In the genomic region with DNA sequence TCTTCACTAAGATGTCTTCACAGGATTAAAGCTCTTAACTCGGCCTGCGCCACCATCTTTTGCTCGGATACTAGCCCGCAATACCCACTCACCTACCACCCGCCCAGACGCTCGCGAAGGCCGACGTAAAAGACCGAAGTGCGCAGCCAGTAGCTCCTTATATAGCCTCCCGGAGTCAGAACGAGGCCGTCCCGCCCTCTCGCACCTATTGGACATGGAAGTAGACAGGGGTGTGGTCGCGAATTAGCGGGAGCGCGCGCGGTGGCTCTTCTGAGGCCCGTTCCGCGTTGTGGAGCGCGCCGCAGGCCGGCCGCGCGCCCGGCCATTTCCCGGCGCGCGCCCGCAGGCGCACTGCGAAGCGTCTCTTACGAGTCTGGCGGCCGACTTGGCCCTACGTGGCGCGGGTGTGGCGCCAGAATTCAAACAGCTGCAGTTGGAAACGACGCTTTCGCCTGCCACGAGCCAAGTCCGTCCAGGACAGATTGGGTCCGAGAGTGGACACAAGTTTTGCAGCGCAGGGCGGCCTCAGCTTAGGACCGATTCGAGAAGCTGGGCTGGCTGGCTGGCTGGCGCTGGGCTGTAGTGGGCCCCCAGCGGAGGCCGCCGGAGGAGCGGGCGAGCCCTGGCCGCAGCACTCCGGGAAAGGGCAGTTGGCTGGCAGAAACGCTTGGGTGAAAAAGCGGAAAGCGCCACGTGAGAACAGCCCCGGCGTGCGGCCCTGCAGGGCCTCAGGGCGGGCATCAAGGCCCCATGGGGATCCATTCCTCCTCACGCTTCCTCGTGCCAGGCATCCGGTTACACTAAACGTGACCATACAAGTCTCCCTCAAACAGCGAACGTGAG, we compare ENCODE assay signal across 1 cellular context.
TF ChIP-seq lines count a peak whose summit lies in the region.

No MANE protein-coding gene starts in this region.

TF ChIP-seq in HepG2, 621 proteins besides CTCF, POLR2A, EP300 and RAD21 (continued from another document and continues in another):
- TF ChIP-seq GRHL1 (CRISPR knock-in tag; conservative IDR thresholded peaks at IDR 0.05) = no peak; the same call in 1 of the 2 replicates
- peak; percentile 78 for TF ChIP-seq SOX13 (IDR thresholded peaks at IDR 0.05)
- TF ChIP-seq SOX13 (CRISPR knock-in tag; conservative IDR thresholded peaks at IDR 0.05 in 1 of 2, IDR thresholded peaks at IDR 0.05 in 1 of 2) = peak in 1 of 2 experiments; percentile 50; a peak in 2 of 4 replicates
- peak; percentile 74; the same call in 1 of the 2 replicates for TF ChIP-seq DNMT3B (CRISPR knock-in tag; conservative IDR thresholded peaks at IDR 0.05)
- TF ChIP-seq HBP1 (CRISPR knock-in tag; IDR thresholded peaks at IDR 0.05; ENCODE audit: low read depth) = peak; percentile 86
- TF ChIP-seq, protein P1, sequence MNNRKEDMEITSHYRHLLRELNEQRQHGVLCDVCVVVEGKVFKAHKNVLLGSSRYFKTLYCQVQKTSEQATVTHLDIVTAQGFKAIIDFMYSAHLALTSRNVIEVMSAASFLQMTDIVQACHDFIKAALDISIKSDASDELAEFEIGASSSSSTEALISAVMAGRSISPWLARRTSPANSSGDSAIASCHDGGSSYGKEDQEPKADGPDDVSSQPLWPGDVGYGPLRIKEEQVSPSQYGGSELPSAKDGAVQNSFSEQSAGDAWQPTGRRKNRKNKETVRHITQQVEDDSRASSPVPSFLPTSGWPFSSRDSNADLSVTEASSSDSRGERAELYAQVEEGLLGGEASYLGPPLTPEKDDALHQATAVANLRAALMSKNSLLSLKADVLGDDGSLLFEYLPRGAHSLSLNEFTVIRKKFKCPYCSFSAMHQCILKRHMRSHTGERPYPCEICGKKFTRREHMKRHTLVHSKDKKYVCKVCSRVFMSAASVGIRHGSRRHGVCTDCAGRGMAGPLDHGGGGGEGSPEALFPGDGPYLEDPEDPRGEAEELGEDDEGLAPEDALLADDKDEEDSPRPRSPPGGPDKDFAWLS (CRISPR knock-in tag; IDR thresholded peaks at IDR 0.05; ENCODE audit: borderline replicate concordance) = peak; percentile 83; the same call in 1 of the 2 replicates
- no peak; the same call in 1 of the 2 replicates for TF ChIP-seq NFE2 (CRISPR knock-in tag; IDR thresholded peaks at IDR 0.05)
- no peak for TF ChIP-seq ZBTB1 (CRISPR knock-in tag; IDR thresholded peaks at IDR 0.05; ENCODE audit: borderline replicate concordance)
- peak; percentile 80; the same call in 1 of the 2 replicates for TF ChIP-seq AKNA (CRISPR knock-in tag; IDR thresholded peaks at IDR 0.05; ENCODE audit: borderline replicate concordance)
- TF ChIP-seq ZNF282 (IDR thresholded peaks at IDR 0.05; ENCODE audit: partially characterized antibody) = no peak
- no peak for TF ChIP-seq SRSF9 (IDR thresholded peaks at IDR 0.05; ENCODE audit: borderline replicate concordance, insufficient read depth, low read depth, low read length, poor library complexity, severe bottlenecking)
- peak; percentile 65 for TF ChIP-seq RXRB (CRISPR knock-in tag; IDR thresholded peaks at IDR 0.05; ENCODE audit: borderline replicate concordance)
- TF ChIP-seq LRRFIP1 (CRISPR knock-in tag; conservative IDR thresholded peaks at IDR 0.05) = 0 out of 2 replicates have a peak, but pooled peaks have one; percentile 62
- TF ChIP-seq ZNF382 (CRISPR knock-in tag; IDR thresholded peaks at IDR 0.05; ENCODE audit: borderline replicate concordance) = no peak
- TF ChIP-seq, protein P2, sequence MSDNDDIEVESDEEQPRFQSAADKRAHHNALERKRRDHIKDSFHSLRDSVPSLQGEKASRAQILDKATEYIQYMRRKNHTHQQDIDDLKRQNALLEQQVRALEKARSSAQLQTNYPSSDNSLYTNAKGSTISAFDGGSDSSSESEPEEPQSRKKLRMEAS (IDR thresholded peaks at IDR 0.05) = peak; percentile 94
- peak; percentile 32; the same call in 1 of the 2 replicates for TF ChIP-seq ZNF672 (CRISPR knock-in tag; IDR thresholded peaks at IDR 0.05)
- TF ChIP-seq ZMYM4 (CRISPR knock-in tag; IDR thresholded peaks at IDR 0.05) = peak; percentile 89
- 0 out of 2 replicates have a peak, but pooled peaks have one; percentile 22 for TF ChIP-seq RFX3 (CRISPR knock-in tag; IDR thresholded peaks at IDR 0.05)
- TF ChIP-seq ZNF18 (CRISPR knock-in tag; IDR thresholded peaks at IDR 0.05; ENCODE audit: insufficient replicate concordance) = no peak
- 0 out of 2 replicates have a peak, but pooled peaks have one; percentile 13 for TF ChIP-seq PITX1 (CRISPR knock-in tag; IDR thresholded peaks at IDR 0.05)
- TF ChIP-seq ZNF256 (CRISPR knock-in tag; conservative IDR thresholded peaks at IDR 0.05) = peak; percentile 62
- peak; percentile 60; the same call in 1 of the 2 replicates for TF ChIP-seq ZNF331 (CRISPR knock-in tag; IDR thresholded peaks at IDR 0.05)
- peak; percentile 59; the same call in 1 of the 2 replicates for TF ChIP-seq FIP1L1 (IDR thresholded peaks at IDR 0.05; ENCODE audit: borderline replicate concordance, insufficient read depth, low read depth, low read length)
- no peak; the same call in 1 of the 2 replicates for TF ChIP-seq NFATC3 (CRISPR knock-in tag; IDR thresholded peaks at IDR 0.05)
- TF ChIP-seq BCLAF1 (IDR thresholded peaks at IDR 0.05) = no peak
- TF ChIP-seq ZNF891 (CRISPR knock-in tag; IDR thresholded peaks at IDR 0.05) = peak; percentile 72; the same call in 1 of the 2 replicates
- TF ChIP-seq, protein P3, sequence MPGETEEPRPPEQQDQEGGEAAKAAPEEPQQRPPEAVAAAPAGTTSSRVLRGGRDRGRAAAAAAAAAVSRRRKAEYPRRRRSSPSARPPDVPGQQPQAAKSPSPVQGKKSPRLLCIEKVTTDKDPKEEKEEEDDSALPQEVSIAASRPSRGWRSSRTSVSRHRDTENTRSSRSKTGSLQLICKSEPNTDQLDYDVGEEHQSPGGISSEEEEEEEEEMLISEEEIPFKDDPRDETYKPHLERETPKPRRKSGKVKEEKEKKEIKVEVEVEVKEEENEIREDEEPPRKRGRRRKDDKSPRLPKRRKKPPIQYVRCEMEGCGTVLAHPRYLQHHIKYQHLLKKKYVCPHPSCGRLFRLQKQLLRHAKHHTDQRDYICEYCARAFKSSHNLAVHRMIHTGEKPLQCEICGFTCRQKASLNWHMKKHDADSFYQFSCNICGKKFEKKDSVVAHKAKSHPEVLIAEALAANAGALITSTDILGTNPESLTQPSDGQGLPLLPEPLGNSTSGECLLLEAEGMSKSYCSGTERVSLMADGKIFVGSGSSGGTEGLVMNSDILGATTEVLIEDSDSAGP (CRISPR knock-in tag; IDR thresholded peaks at IDR 0.05; ENCODE audit: borderline replicate concordance) = peak; percentile 92
- TF ChIP-seq SIX1 (CRISPR knock-in tag; IDR thresholded peaks at IDR 0.05; ENCODE audit: borderline replicate concordance) = peak; percentile 67; the same call in 1 of the 2 replicates
